ENCODE assay signal across 8 cellular contexts in genomic region chr16:15888072-15888976, GRCh38. TPM values are rescaled to one million over a fixed set of nuclear protein-coding genes. Genes with fewer than 3 reads are reported as not detected.
A peak's percentile ranks its signal among the peaks of the same experiment; 100 is the strongest.
DNase-seq lines count a peak whose midpoint lies in the region; ATAC-seq, FAIRE-seq and TF ChIP-seq lines count a peak whose summit lies in the region.

A gene with protein sequence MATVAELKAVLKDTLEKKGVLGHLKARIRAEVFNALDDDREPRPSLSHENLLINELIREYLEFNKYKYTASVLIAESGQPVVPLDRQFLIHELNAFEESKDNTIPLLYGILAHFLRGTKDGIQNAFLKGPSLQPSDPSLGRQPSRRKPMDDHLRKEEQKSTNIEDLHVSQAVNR (minus strand): TSS chr16:15888603. CDS start chr16:15888585, 18 bp downstream.

- peak; percentile 98 for DNase-seq in GM13977 (ENCODE audit: low spot score)
- peak; percentile 96 for DNase-seq in NCI-H1694 (lab: John Stamatoyannopoulos, UW)
- peak; percentile 100 for DNase-seq in amniotic stem cell (lab: John Stamatoyannopoulos, UW)
- DNase-seq in left ventricle myocardium inferior = peak; percentile 100
- DNase-seq in psoas muscle = peak; percentile 100
- DNase-seq in urothelium cell line (ENCODE audit: low spot score) = peak; percentile 99

- peaks cover 31% of the 10 kb centered on the region for H3K4me1 Mint-ChIP-seq in T-helper 1 cell treated with Interleukin-12 subunit alpha and Interleukin-12 subunit beta and Interleukin-4 antibody, amounts not matched to agents 30 μg/mL and 1 μg/mL, for 36 hours (ENCODE audit: low read depth)

- H3K36me3 Mint-ChIP-seq in T-helper 1 cell treated with Interleukin-12 subunit alpha and Interleukin-12 subunit beta and Interleukin-4 antibody, amounts not matched to agents 30 μg/mL and 1 μg/mL, for 36 hours (ENCODE audit: low read depth) = peaks cover 12% of the 10 kb centered on the region

- ATAC-seq in HG02884 (IDR thresholded peaks at IDR 0.05; ENCODE audit: unreplicated experiment) (peak; percentile 98), psoas muscle (peak; percentile 99 to 100 (median 100))

- H3K9me3 ChIP-seq in left ventricle myocardium inferior (replicated peaks) (no peaks in the 10 kb centered on the region), psoas muscle (no peaks in the 10 kb centered on the region)

- H3K4me1 ChIP-seq in left ventricle myocardium inferior (peaks cover 38% of the 10 kb centered on the region), psoas muscle (peaks cover 37% of the 10 kb centered on the region)

- H3K36me3 ChIP-seq in left ventricle myocardium inferior (peaks cover 6% of the 10 kb centered on the region), psoas muscle (ENCODE audit: insufficient read depth in 1 of 2, low read depth in 1 of 2) (peaks cover 0 to 19% of the 10 kb centered on the region in 2 donors)

- H3K27ac ChIP-seq in left ventricle myocardium inferior (replicated peaks) (peak within 1 kb of the TSS; percentile 89), psoas muscle (peak within 1 kb of the TSS; percentile 97)

- H3K4me3 Mint-ChIP-seq in T-helper 1 cell treated with Interleukin-12 subunit alpha and Interleukin-12 subunit beta and Interleukin-4 antibody, amounts not matched to agents 30 μg/mL and 1 μg/mL, for 36 hours = peak within 1 kb of the TSS; percentile 100

- H3K27me3 Mint-ChIP-seq in T-helper 1 cell treated with Interleukin-12 subunit alpha and Interleukin-12 subunit beta and Interleukin-4 antibody, amounts not matched to agents 30 μg/mL and 1 μg/mL, for 36 hours (ENCODE audit: low read depth) = no peaks in the 10 kb centered on the region

- WGBS in psoas muscle, 3 donors = 0 to 1% (median 0%) methylated on average over 41 of the region's 41 CpGs

- intact Hi-C loops in left ventricle myocardium inferior (cut with micrococcal nuclease) (no loop called here), psoas muscle (cut with DNase I) (loop anchor here in 1 of 2 donors (5.0 to 10.0 kb wide), 2 partner anchors 59 to 64 kb away; partner anchors contain the start of gene ABCC1)

- H3K9me3 Mint-ChIP-seq in T-helper 1 cell treated with Interleukin-12 subunit alpha and Interleukin-12 subunit beta and Interleukin-4 antibody, amounts not matched to agents 30 μg/mL and 1 μg/mL, for 36 hours = no peaks in the 10 kb centered on the region

- peak within 1 kb of the TSS; percentile 91 for H3K4me3 ChIP-seq in left ventricle myocardium inferior
- H3K4me3 ChIP-seq in psoas muscle = peak within 1 kb of the TSS; percentile 95

- H3K27ac Mint-ChIP-seq in T-helper 1 cell treated with Interleukin-12 subunit alpha and Interleukin-12 subunit beta and Interleukin-4 antibody, amounts not matched to agents 30 μg/mL and 1 μg/mL, for 36 hours = peak within 1 kb of the TSS; percentile 99

- in situ Hi-C loops in GM13977 (cut with MboI; ENCODE audit: low pct_unique_long_range_greater_than_20kb, low sequenced_read_pairs, unreplicated experiment) = loop anchor here (25.0 kb wide), 1 partner anchor 124 kb away; no protein-coding TSS in a partner anchor

- no peak for TF ChIP-seq CTCF in GM13977 (IDR thresholded peaks at IDR 0.05; ENCODE audit: extremely low read depth, insufficient read depth, missing control alignments)
- peak; percentile 50 for TF ChIP-seq CTCF in left ventricle myocardium inferior (IDR thresholded peaks at IDR 0.05; ENCODE audit: borderline replicate concordance)
- TF ChIP-seq CTCF in psoas muscle (IDR thresholded peaks at IDR 0.05) = no peak

- FAIRE-seq in urothelium cell line (lab: Jason Lieb, UNC) = no peak

- no peaks in the 10 kb centered on the region for H3K27me3 ChIP-seq in left ventricle myocardium inferior (ENCODE audit: low read depth)
- no peaks in the 10 kb centered on the region for H3K27me3 ChIP-seq in psoas muscle (ENCODE audit: insufficient read depth in 3 of 3, low read length in 2 of 3)

RNA-seq across cellular contexts. Expression of the gene that starts here (rescaled TPM):
- total RNA-seq in left ventricle myocardium inferior (30.7 TPM), psoas muscle (10 to 100 TPM; 38.1 to 67.1 (median 56.0) TPM)
- 10 to 100 TPM; 33.0 to 98.9 (median 33.5) TPM for polyA plus RNA-seq in psoas muscle

Comparison
In these comparisons a context has a peak if more than half of its experiments do, and no peak if none do; other contexts are left out.
1. Peak in every context shown above with its lines: DNase-seq, ATAC-seq, H3K4me3 ChIP-seq and H3K27ac ChIP-seq.